35 cellular contexts compared by ENCODE assay signal in the genomic region with DNA sequence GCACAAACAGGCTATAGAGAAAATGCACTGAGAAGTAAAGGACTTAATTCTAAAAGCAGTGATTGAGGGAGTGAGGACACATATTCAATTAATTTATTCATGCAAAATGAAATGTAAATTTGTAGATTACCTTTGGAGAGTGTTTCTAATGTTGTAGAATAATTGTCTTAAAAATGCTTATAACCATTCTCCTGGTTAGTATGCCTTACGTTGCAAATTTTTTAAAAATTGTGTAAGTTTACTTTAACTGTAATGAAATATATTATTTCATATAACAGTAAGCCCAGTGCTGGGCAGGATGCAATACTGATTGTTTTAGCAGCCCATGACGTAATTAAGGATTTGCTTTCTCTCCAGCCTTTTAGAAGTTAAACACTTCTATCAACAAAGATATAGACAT. TPM values are rescaled to one million over a fixed set of nuclear protein-coding genes. Genes with fewer than 3 reads are reported as not detected.
"Had no signal": no experiment of that assay in that cellular context is flagged by ENCODE, and none has a peak within 500 bp of the region (broad histone marks: within the 10 kb centered on the region; RNA-seq: fewer than 3 reads in every experiment).

No MANE protein-coding gene starts in this region.

- H3K9me3 ChIP-seq: neutrophil, ovary, psoas muscle, spleen, suprapubic skin, testis, tibial artery, transverse colon, upper lobe of right lung, uterus had no signal

- H3K27ac ChIP-seq: neutrophil, ovary, parathyroid adenoma, psoas muscle, skin epidermis, spleen, suprapubic skin, testis, tibial artery, transverse colon, upper lobe of right lung, uterus had no signal

- H3K36me3 ChIP-seq: neutrophil, ovary, spleen, suprapubic skin, tibial artery, transverse colon, upper lobe of right lung, uterus had no signal

- H3K79me2 ChIP-seq: parathyroid adenoma had no signal

- H3K9ac ChIP-seq: parathyroid adenoma had no signal

- H3K27me3 ChIP-seq: neutrophil, ovary, spleen, suprapubic skin, testis, tibial artery, transverse colon, upper lobe of right lung, uterus had no signal

- ATAC-seq: naive thymus-derived CD8-positive, alpha-beta T cell; natural killer cell treated with Interleukin-12 subunit alpha and Interleukin-12 subunit beta and Interleukin-15 and Interleukin-18, amount 100 ng/mL, for 72 hours; psoas muscle; right cardiac atrium; sciatic nerve; stimulated activated memory B cell treated with anti-CD40 and anti-IgM and Interleukin-4, amounts not matched to agents 10 μg/mL and 1 μg/mL and 100 μg/mL, for 72 hours; stimulated activated naive CD8-positive, alpha-beta T cell treated with anti-CD3 and anti-CD28 coated beads, Interleukin-15, amount 100 ng/mL, for 72 hours; stimulated activated naive CD8-positive, alpha-beta T cell treated with anti-CD3 and anti-CD28 coated beads, Interleukin-15, Interleukin-2, amounts not matched to agents 100 U/mL and 50 U/mL, for 24 hours; upper lobe of right lung had no signal

- H2AFZ ChIP-seq: parathyroid adenoma had no signal

- H3K4me3 ChIP-seq: ovary, psoas muscle, skin epidermis, smooth muscle cell, spleen, suprapubic skin, testis, tibial artery, transverse colon, upper lobe of right lung, uterus had no signal

- H3K4me1 ChIP-seq: parathyroid adenoma, psoas muscle, spleen, suprapubic skin, testis, tibial artery, transverse colon, upper lobe of right lung, uterus had no signal

- DNase-seq: naive thymus-derived CD8-positive, alpha-beta T cell; nephron progenitor cell; nucleus accumbens; ovary; psoas muscle; right cardiac atrium; spleen; stimulated activated CD4-positive, alpha-beta T cell treated with anti-CD3 and anti-CD28 coated beads, Interleukin-12 subunit alpha, Interleukin-12 subunit beta, amount 100 ng/mL, for 4 hours; stimulated activated CD4-positive, alpha-beta T cell treated with anti-CD3 and anti-CD28 coated beads, Interleukin-1b, Interleukin-23, amount 100 ng/mL, for 48 hours; stimulated activated CD4-positive, alpha-beta T cell treated with anti-CD3 and anti-CD28 coated beads, Interleukin-4, amount 100 ng/mL, for 1 hour; stimulated activated CD4-positive, alpha-beta T cell treated with anti-CD3 and anti-CD28 coated beads, Interleukin-4, amount 100 ng/mL, for 4 hours; stimulated activated CD8-positive, alpha-beta memory T cell treated with anti-CD3 and anti-CD28 coated beads, Interleukin-4, amount 100 ng/mL, for 48 hours; stimulated activated naive CD4-positive, alpha-beta T cell; stimulated activated naive CD8-positive, alpha-beta T cell treated with anti-CD3 and anti-CD28 coated beads, Interleukin-15, amount 100 ng/mL, for 72 hours; stimulated activated naive CD8-positive, alpha-beta T cell treated with anti-CD3 and anti-CD28 coated beads, Interleukin-15, Interleukin-2, amounts not matched to agents 100 U/mL and 50 U/mL, for 24 hours; substantia nigra; testis; transverse colon; upper lobe of right lung; uterus had no signal

- H3K4me2 ChIP-seq: smooth muscle cell had no signal

RNA-seq across cellular contexts. Expression of a gene that starts 26.6 kb away (rescaled TPM):
- total RNA-seq: naive thymus-derived CD8-positive, alpha-beta T cell; natural killer cell treated with Interleukin-12 subunit alpha and Interleukin-12 subunit beta and Interleukin-15 and Interleukin-18, amount 100 ng/mL, for 72 hours; neural crest cell; osteoblast; ovary; progenitor cell of endocrine pancreas; psoas muscle; renal cortical epithelial cell; right cardiac atrium; sciatic nerve; smooth muscle cell; spleen; suprapubic skin; testis; transverse colon; upper lobe of right lung; urinary bladder; uterus had no signal
- polyA plus RNA-seq: naive thymus-derived CD8-positive, alpha-beta T cell; ovary; psoas muscle; right cardiac atrium; smooth muscle cell; spleen; thymus; urinary bladder had no signal

RNA-seq across cellular contexts. Expression of a gene that starts 36.6 kb away (rescaled TPM):
- total RNA-seq: naive thymus-derived CD8-positive, alpha-beta T cell; natural killer cell treated with Interleukin-12 subunit alpha and Interleukin-12 subunit beta and Interleukin-15 and Interleukin-18, amount 100 ng/mL, for 72 hours; neural crest cell; osteoblast; ovary; progenitor cell of endocrine pancreas; psoas muscle; renal cortical epithelial cell; right cardiac atrium; sciatic nerve; smooth muscle cell; spleen; suprapubic skin; transverse colon; upper lobe of right lung; urinary bladder; uterus had no signal
- polyA plus RNA-seq: naive thymus-derived CD8-positive, alpha-beta T cell; ovary; psoas muscle; right cardiac atrium; smooth muscle cell; spleen; thymus; urinary bladder had no signal

RNA-seq across cellular contexts. Expression of a gene that starts 42.1 kb away (rescaled TPM):
- total RNA-seq: naive thymus-derived CD8-positive, alpha-beta T cell; natural killer cell treated with Interleukin-12 subunit alpha and Interleukin-12 subunit beta and Interleukin-15 and Interleukin-18, amount 100 ng/mL, for 72 hours; neural crest cell; osteoblast; ovary; progenitor cell of endocrine pancreas; psoas muscle; renal cortical epithelial cell; right cardiac atrium; sciatic nerve; smooth muscle cell; spleen; suprapubic skin; transverse colon; upper lobe of right lung; urinary bladder; uterus had no signal
- polyA plus RNA-seq: naive thymus-derived CD8-positive, alpha-beta T cell; ovary; psoas muscle; right cardiac atrium; smooth muscle cell; spleen; thymus; urinary bladder had no signal

RNA-seq across cellular contexts. Expression of a gene that starts 49.7 kb away (rescaled TPM):
- total RNA-seq: naive thymus-derived CD8-positive, alpha-beta T cell; natural killer cell treated with Interleukin-12 subunit alpha and Interleukin-12 subunit beta and Interleukin-15 and Interleukin-18, amount 100 ng/mL, for 72 hours; neural crest cell; osteoblast; ovary; progenitor cell of endocrine pancreas; psoas muscle; renal cortical epithelial cell; right cardiac atrium; sciatic nerve; smooth muscle cell; spleen; suprapubic skin; testis; transverse colon; upper lobe of right lung; urinary bladder; uterus had no signal
- polyA plus RNA-seq: naive thymus-derived CD8-positive, alpha-beta T cell; ovary; psoas muscle; right cardiac atrium; smooth muscle cell; spleen; thymus; urinary bladder had no signal

RNA-seq across cellular contexts. Expression of a gene that starts 58.5 kb away (rescaled TPM):
- total RNA-seq: naive thymus-derived CD8-positive, alpha-beta T cell; natural killer cell treated with Interleukin-12 subunit alpha and Interleukin-12 subunit beta and Interleukin-15 and Interleukin-18, amount 100 ng/mL, for 72 hours; neural crest cell; osteoblast; progenitor cell of endocrine pancreas; psoas muscle; renal cortical epithelial cell; right cardiac atrium; sciatic nerve; smooth muscle cell; spleen; suprapubic skin; transverse colon; upper lobe of right lung; urinary bladder; uterus had no signal
- polyA plus RNA-seq: naive thymus-derived CD8-positive, alpha-beta T cell; ovary; psoas muscle; right cardiac atrium; smooth muscle cell; spleen; thymus; urinary bladder had no signal
